1 cellular context compared by ENCODE assay signal in genomic region chr2:27378096-27378808, GRCh38.
A peak's percentile ranks its signal among the peaks of the same experiment; 100 is the strongest.
TF ChIP-seq lines count a peak whose summit lies in the region.

No MANE protein-coding gene starts in this region.

TF ChIP-seq in HepG2, 621 proteins besides CTCF, POLR2A, EP300 and RAD21 (continued from another document and continues in another):
- TF ChIP-seq NR2C2 (CRISPR knock-in tag; IDR thresholded peaks at IDR 0.05; ENCODE audit: borderline replicate concordance) (0 out of 2 replicates have a peak, but pooled peaks have one; percentile 26), ZBTB44 (CRISPR knock-in tag; IDR thresholded peaks at IDR 0.05) (no peak), PCBP1 (IDR thresholded peaks at IDR 0.05; ENCODE audit: borderline replicate concordance, low read depth, low read length) (0 out of 2 replicates have a peak, but pooled peaks have one; percentile 25), SALL1 (CRISPR knock-in tag; IDR thresholded peaks at IDR 0.05) (peak; percentile 17; the same call in 1 of the 2 replicates), MLX (CRISPR knock-in tag; IDR thresholded peaks at IDR 0.05) (no peak), NR2F2 (IDR thresholded peaks at IDR 0.05; ENCODE audit: borderline replicate concordance, low read depth) (no peak), POLR2AphosphoS2 (IDR thresholded peaks at IDR 0.05; ENCODE audit: low read depth, low read length) (no peak), ZSCAN29 (CRISPR knock-in tag; conservative IDR thresholded peaks at IDR 0.05) (0 out of 2 replicates have a peak, but pooled peaks have one; percentile 31), ZNF776 (CRISPR knock-in tag; IDR thresholded peaks at IDR 0.05) (0 out of 2 replicates have a peak, but pooled peaks have one; percentile 37), POLR2G (IDR thresholded peaks at IDR 0.05; ENCODE audit: low read depth, low read length) (peak; percentile 22; the same call in 1 of the 2 replicates), NRL (CRISPR knock-in tag; IDR thresholded peaks at IDR 0.05; ENCODE audit: borderline replicate concordance) (peak; percentile 34; the same call in 1 of the 2 replicates), SOX6 (IDR thresholded peaks at IDR 0.05) (no peak), SOX6 (CRISPR knock-in tag; IDR thresholded peaks at IDR 0.05) (0 out of 2 replicates have a peak, but pooled peaks have one; percentile 14), ZNF383 (CRISPR knock-in tag; IDR thresholded peaks at IDR 0.05; ENCODE audit: borderline replicate concordance) (no peak), MAX (IDR thresholded peaks at IDR 0.05) (peak; percentile 12; the same call in 1 of the 2 replicates), SMYD3 (CRISPR knock-in tag; IDR thresholded peaks at IDR 0.05) (no peak), ZNF672 (CRISPR knock-in tag; IDR thresholded peaks at IDR 0.05) (peak; percentile 50; the same call in 1 of the 2 replicates), YEATS4 (CRISPR knock-in tag; IDR thresholded peaks at IDR 0.05; ENCODE audit: borderline replicate concordance) (no peak), MTA1 (CRISPR knock-in tag; IDR thresholded peaks at IDR 0.05; ENCODE audit: borderline replicate concordance) (0 out of 2 replicates have a peak, but pooled peaks have one; percentile 29), AGO2 (optimal IDR thresholded peaks at IDR 0.05; ENCODE audit: low read depth, low read length) (peak; percentile 99), ZMAT5 (CRISPR knock-in tag; IDR thresholded peaks at IDR 0.05; ENCODE audit: borderline replicate concordance, low read depth) (no peak), NFE2L1 (CRISPR knock-in tag; IDR thresholded peaks at IDR 0.05; ENCODE audit: borderline replicate concordance) (no peak), HNRNPL (IDR thresholded peaks at IDR 0.05; ENCODE audit: low read depth, low read length) (peak; percentile 90; the same call in 1 of the 2 replicates), ZNF883 (CRISPR knock-in tag; IDR thresholded peaks at IDR 0.05; ENCODE audit: not compliant biosample characterization) (no peak), MIXL1 (CRISPR knock-in tag; IDR thresholded peaks at IDR 0.05) (no peak), ZNF230 (CRISPR knock-in tag; IDR thresholded peaks at IDR 0.05) (no peak), PAF1 (CRISPR knock-in tag; IDR thresholded peaks at IDR 0.05) (peak; percentile 91), ZNF704 (CRISPR knock-in tag; IDR thresholded peaks at IDR 0.05; ENCODE audit: borderline replicate concordance) (no peak), MED8 (CRISPR knock-in tag; IDR thresholded peaks at IDR 0.05; ENCODE audit: insufficient replicate concordance) (peak; percentile 63), ZFP82 (CRISPR knock-in tag; IDR thresholded peaks at IDR 0.05; ENCODE audit: borderline replicate concordance) (no peak), ZHX2 (IDR thresholded peaks at IDR 0.05; ENCODE audit: low read depth) (no peak), ZHX2 (CRISPR knock-in tag; IDR thresholded peaks at IDR 0.05; ENCODE audit: borderline replicate concordance) (no peak), TAF15 (IDR thresholded peaks at IDR 0.05; ENCODE audit: low read depth, low read length, poor library complexity, severe bottlenecking) (peak; percentile 29), RBFOX2 (IDR thresholded peaks at IDR 0.05; ENCODE audit: low read depth, low read length) (peak; percentile 90), ZNF549 (CRISPR knock-in tag; IDR thresholded peaks at IDR 0.05) (no peak), KDM5B (CRISPR knock-in tag; IDR thresholded peaks at IDR 0.05; ENCODE audit: borderline replicate concordance) (peak; percentile 19; the same call in 1 of the 2 replicates)
- TF ChIP-seq, protein P1, sequence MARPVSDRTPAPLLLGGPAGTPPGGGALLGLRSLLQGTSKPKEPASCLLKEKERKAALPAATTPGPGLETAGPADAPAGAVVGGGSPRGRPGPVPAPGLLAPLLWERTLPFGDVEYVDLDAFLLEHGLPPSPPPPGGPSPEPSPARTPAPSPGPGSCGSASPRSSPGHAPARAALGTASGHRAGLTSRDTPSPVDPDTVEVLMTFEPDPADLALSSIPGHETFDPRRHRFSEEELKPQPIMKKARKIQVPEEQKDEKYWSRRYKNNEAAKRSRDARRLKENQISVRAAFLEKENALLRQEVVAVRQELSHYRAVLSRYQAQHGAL (CRISPR knock-in tag; IDR thresholded peaks at IDR 0.05; ENCODE audit: not compliant biosample characterization): no peak
- TF ChIP-seq, protein P2, sequence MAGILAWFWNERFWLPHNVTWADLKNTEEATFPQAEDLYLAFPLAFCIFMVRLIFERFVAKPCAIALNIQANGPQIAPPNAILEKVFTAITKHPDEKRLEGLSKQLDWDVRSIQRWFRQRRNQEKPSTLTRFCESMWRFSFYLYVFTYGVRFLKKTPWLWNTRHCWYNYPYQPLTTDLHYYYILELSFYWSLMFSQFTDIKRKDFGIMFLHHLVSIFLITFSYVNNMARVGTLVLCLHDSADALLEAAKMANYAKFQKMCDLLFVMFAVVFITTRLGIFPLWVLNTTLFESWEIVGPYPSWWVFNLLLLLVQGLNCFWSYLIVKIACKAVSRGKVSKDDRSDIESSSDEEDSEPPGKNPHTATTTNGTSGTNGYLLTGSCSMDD (CRISPR knock-in tag; IDR thresholded peaks at IDR 0.05): no peak
- TF ChIP-seq, protein P3, sequence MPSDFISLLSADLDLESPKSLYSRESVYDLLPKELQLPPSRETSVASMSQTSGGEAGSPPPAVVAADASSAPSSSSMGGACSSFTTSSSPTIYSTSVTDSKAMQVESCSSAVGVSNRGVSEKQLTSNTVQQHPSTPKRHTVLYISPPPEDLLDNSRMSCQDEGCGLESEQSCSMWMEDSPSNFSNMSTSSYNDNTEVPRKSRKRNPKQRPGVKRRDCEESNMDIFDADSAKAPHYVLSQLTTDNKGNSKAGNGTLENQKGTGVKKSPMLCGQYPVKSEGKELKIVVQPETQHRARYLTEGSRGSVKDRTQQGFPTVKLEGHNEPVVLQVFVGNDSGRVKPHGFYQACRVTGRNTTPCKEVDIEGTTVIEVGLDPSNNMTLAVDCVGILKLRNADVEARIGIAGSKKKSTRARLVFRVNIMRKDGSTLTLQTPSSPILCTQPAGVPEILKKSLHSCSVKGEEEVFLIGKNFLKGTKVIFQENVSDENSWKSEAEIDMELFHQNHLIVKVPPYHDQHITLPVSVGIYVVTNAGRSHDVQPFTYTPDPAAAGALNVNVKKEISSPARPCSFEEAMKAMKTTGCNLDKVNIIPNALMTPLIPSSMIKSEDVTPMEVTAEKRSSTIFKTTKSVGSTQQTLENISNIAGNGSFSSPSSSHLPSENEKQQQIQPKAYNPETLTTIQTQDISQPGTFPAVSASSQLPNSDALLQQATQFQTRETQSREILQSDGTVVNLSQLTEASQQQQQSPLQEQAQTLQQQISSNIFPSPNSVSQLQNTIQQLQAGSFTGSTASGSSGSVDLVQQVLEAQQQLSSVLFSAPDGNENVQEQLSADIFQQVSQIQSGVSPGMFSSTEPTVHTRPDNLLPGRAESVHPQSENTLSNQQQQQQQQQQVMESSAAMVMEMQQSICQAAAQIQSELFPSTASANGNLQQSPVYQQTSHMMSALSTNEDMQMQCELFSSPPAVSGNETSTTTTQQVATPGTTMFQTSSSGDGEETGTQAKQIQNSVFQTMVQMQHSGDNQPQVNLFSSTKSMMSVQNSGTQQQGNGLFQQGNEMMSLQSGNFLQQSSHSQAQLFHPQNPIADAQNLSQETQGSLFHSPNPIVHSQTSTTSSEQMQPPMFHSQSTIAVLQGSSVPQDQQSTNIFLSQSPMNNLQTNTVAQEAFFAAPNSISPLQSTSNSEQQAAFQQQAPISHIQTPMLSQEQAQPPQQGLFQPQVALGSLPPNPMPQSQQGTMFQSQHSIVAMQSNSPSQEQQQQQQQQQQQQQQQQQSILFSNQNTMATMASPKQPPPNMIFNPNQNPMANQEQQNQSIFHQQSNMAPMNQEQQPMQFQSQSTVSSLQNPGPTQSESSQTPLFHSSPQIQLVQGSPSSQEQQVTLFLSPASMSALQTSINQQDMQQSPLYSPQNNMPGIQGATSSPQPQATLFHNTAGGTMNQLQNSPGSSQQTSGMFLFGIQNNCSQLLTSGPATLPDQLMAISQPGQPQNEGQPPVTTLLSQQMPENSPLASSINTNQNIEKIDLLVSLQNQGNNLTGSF (CRISPR knock-in tag; IDR thresholded peaks at IDR 0.05): 0 out of 2 replicates have a peak, but pooled peaks have one; percentile 31
